Comparison of ENCODE assay signal across 8 cellular contexts in the genomic region with DNA sequence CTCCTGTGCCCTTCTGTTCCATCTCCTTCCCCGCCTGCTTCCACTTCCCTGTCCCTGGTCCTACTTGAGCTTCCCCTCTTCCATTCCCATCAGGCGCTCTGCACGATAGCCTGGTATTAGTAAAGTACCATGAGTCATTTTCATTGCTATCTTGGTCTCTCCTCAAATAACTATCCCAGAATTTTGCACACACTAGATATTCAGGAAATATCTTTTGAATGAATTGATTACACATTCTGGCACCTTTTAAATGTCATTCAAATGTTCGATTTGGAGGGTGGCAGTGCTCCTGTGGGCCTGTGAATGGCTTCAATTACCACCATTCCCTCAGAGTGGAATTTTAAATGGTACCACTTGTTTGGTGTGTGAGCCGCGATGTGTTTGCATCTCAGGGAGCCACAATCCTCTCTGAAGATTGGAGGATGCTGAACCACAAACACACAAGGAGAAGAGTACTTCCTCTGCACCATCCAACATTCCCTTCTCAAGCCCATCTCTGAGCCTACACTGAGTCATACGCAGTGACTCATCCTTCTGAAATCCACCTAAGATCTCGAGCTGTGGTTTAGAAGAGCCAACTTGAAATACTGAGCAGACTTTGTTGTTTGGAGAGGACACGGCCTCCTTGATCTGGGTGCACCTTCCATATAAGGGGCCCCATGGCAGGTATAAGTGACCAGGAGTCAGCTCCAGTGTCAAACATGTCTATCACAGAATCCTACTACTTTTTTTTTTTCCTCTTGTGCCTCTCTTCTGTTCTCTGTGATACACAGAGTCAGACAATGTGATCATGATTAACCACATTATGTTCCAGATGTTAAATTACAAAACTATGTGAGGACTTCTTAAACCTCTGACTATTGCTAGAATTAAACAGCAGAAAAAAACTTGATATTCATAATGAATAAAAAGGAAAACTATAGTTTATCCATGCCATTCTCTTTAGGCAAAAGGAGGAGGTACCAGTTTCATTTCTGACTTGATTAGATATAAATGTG.
DNase-seq lines count a peak whose midpoint lies in the region; ATAC-seq, FAIRE-seq and TF ChIP-seq lines count a peak whose summit lies in the region.

No MANE protein-coding gene starts in this region.

- H3K4me3 ChIP-seq in A549 (no peak overlapping the region), astrocyte of the cerebellum (ENCODE audit: low read depth, low read length) (no peak overlapping the region), HepG2 (replicated peaks in 1 of 3; ENCODE audit: insufficient read depth in 1 of 3, low read depth in 2 of 3, low read length in 3 of 3) (no peak overlapping the region)

- no peak overlapping the region for H3K4me3 Mint-ChIP-seq in mesothelial cell of epicardium
- H3K4me3 Mint-ChIP-seq in activated CD4-positive, alpha-beta T cell treated with anti-CD3 and anti-CD28 coated beads, Interleukin-2, amount 10 ng/mL, durations not matched to agents 7 days and 5 days, result no peak overlapping the region

- no peaks in the 10 kb centered on the region for H3K27me3 ChIP-seq in HepG2 (ENCODE audit: control insufficient read depth in 1 of 2, insufficient read depth in 2 of 2, low read length in 2 of 2)

- H3K9ac ChIP-seq in HepG2 (ENCODE audit: insufficient read depth, low read depth, low read length), result no peak overlapping the region

- H3K36me3 ChIP-seq in HepG2 (replicated peaks in 1 of 2; ENCODE audit: control insufficient read depth in 1 of 2, insufficient read depth in 2 of 2, low read length in 2 of 2), result no peaks in the 10 kb centered on the region

- BruUV-seq in HepG2 (replicated peaks; lab: Mats Ljungman, UMichigan), result no TSS peak

- H4K20me1 ChIP-seq in HepG2 (ENCODE audit: insufficient read depth, low read length), result no peaks in the 10 kb centered on the region

- no peak overlapping the region for H3K27ac Mint-ChIP-seq in mesothelial cell of epicardium
- H3K27ac Mint-ChIP-seq in activated CD4-positive, alpha-beta T cell treated with anti-CD3 and anti-CD28 coated beads, Interleukin-2, amount 10 ng/mL, durations not matched to agents 7 days and 5 days, result no peak overlapping the region

- TF ChIP-seq EP300 in A549 (IDR thresholded peaks at IDR 0.05) (peak; percentile 37 to 57; a peak in 2 of 5 replicates), HepG2 (IDR thresholded peaks at IDR 0.05; ENCODE audit: low read depth in 2 of 2, low read length in 2 of 2) (no peak), HepG2 (CRISPR knock-in tag; IDR thresholded peaks at IDR 0.05; ENCODE audit: borderline replicate concordance) (no peak)

- H3K4me2 ChIP-seq in A549 (peak overlapping the region; percentile 75), HepG2 (ENCODE audit: low read depth, low read length) (no peak overlapping the region)

- in situ Hi-C loops in astrocyte of the cerebellum (cut with HindIII; ENCODE audit: low sequenced_read_pairs) (no loop called here), HepG2 (cut with HindIII; ENCODE audit: extremely low pct_ligation_motif_present, low pct_unique_long_range_greater_than_20kb) (no loop called here)

- TF ChIP-seq POLR2A in A549 (IDR thresholded peaks at IDR 0.05; ENCODE audit: low read length), result no peak
- no peak for TF ChIP-seq POLR2A in HepG2 (IDR thresholded peaks at IDR 0.05; ENCODE audit: insufficient read depth in 1 of 2, low read depth in 2 of 2, low read length in 2 of 2)

- 4% methylated on average over 9 of the region's 9 CpGs for WGBS in A549 (ENCODE audit: missing lambda C conversion rate)
- WGBS in HepG2 (ENCODE audit: low lambda C conversion rate), result 36% methylated on average over 7 of the region's 9 CpGs

- POLR2A ChIA-PET in A549 (lab: Yijun Ruan, JAX) (interaction anchor here (1.5 kb wide), 1 partner anchor 78 kb away, joined by 6 read pairs; no protein-coding TSS in a partner anchor), HepG2 (lab: Yijun Ruan, JAX) (no interaction called here), HEK293T (lab: Yijun Ruan, JAX) (no interaction called here)
- POLR2A ChIA-PET in activated CD4-positive, alpha-beta T cell treated with anti-CD3 and anti-CD28 coated beads, Interleukin-2, amount 10 ng/mL, durations not matched to agents 7 days and 5 days (lab: Charles Lee), result no interaction called here

- H3K36me3 Mint-ChIP-seq in mesothelial cell of epicardium, result no peaks in the 10 kb centered on the region
- no peaks in the 10 kb centered on the region for H3K36me3 Mint-ChIP-seq in activated CD4-positive, alpha-beta T cell treated with anti-CD3 and anti-CD28 coated beads, Interleukin-2, amount 10 ng/mL, durations not matched to agents 7 days and 5 days (ENCODE audit: low read depth)

- FAIRE-seq in A549 (lab: Jason Lieb, UNC), result peak; percentile 99
- FAIRE-seq in HTR-8/SVneo (lab: Jason Lieb, UNC), result peak; percentile 92
- FAIRE-seq in HepG2 (lab: Jason Lieb, UNC), result no peak
- FAIRE-seq in D721Med (lab: Jason Lieb, UNC), result no peak

- TF ChIP-seq CTCF in A549 (IDR thresholded peaks at IDR 0.05), result no peak
- no peak for TF ChIP-seq CTCF in astrocyte of the cerebellum (IDR thresholded peaks at IDR 0.05; ENCODE audit: low read depth, low read length, missing control alignments)
- TF ChIP-seq CTCF in HepG2 (CRISPR knock-in tag; IDR thresholded peaks at IDR 0.05), result no peak
- TF ChIP-seq CTCF in D721Med (IDR thresholded peaks at IDR 0.05; ENCODE audit: insufficient read depth, missing control alignments), result no peak
- TF ChIP-seq CTCF in mesothelial cell of epicardium (IDR thresholded peaks at IDR 0.05; ENCODE audit: unreplicated experiment), result no peak

- peaks cover 43% of the 10 kb centered on the region for H3K4me1 ChIP-seq in A549
- no peaks in the 10 kb centered on the region for H3K4me1 ChIP-seq in HepG2 (ENCODE audit: insufficient read depth, low read length)

- ATAC-seq in A549 (peak; percentile 99 to 100), HepG2 (no peak)

- no peaks in the 10 kb centered on the region for H3K27me3 Mint-ChIP-seq in mesothelial cell of epicardium (ENCODE audit: low read depth)
- H3K27me3 Mint-ChIP-seq in activated CD4-positive, alpha-beta T cell treated with anti-CD3 and anti-CD28 coated beads, Interleukin-2, amount 10 ng/mL, durations not matched to agents 7 days and 5 days, result no peaks in the 10 kb centered on the region

- H3K9me3 ChIP-seq in A549, result no peaks in the 10 kb centered on the region
- H3K9me3 ChIP-seq in HepG2 (ENCODE audit: low read length), result no peaks in the 10 kb centered on the region

- CTCF ChIA-PET in A549 (lab: Yijun Ruan, JAX) (interaction anchor here (0.6 to 2.2 kb wide), 6 partner anchors 11 to 101 kb away, joined by 3 to 7 read pairs (median 5); no protein-coding TSS in a partner anchor), HepG2 (lab: Yijun Ruan, JAX; ENCODE audit: low intra/inter-chr PET ratio, low total read pairs) (no interaction called here), HEK293T (lab: Yijun Ruan, JAX) (no interaction called here)
- CTCF ChIA-PET in activated CD4-positive, alpha-beta T cell treated with anti-CD3 and anti-CD28 coated beads, Interleukin-2, amount 10 ng/mL, durations not matched to agents 7 days and 5 days (lab: Charles Lee), result no interaction called here

- peaks cover 2% of the 10 kb centered on the region for H3K4me1 Mint-ChIP-seq in mesothelial cell of epicardium
- H3K4me1 Mint-ChIP-seq in activated CD4-positive, alpha-beta T cell treated with anti-CD3 and anti-CD28 coated beads, Interleukin-2, amount 10 ng/mL, durations not matched to agents 7 days and 5 days, result no peaks in the 10 kb centered on the region

- TF ChIP-seq RAD21 in A549 (conservative IDR thresholded peaks at IDR 0.05 in 1 of 2, IDR thresholded peaks at IDR 0.05 in 1 of 2) (peak in 1 of 2 experiments; percentile 2; a peak in 2 of 5 replicates), HepG2 (CRISPR knock-in tag; IDR thresholded peaks at IDR 0.05) (no peak)

- H3K27ac ChIP-seq in A549 (peak overlapping the region; percentile 86 to 91), HepG2 (ENCODE audit: extremely low read length, insufficient read depth, low read length) (no peak overlapping the region)

- intact Hi-C loops in HepG2 (cut with micrococcal nuclease; ENCODE audit: unreplicated experiment), result no loop called here

- DNase-seq in A549 (ENCODE audit: low read depth in 1 of 2, low spot score in 1 of 2) (peak; percentile 83 to 92), HTR-8/SVneo (ENCODE audit: insufficient read length, low spot score) (peak; percentile 76), astrocyte of the cerebellum (ENCODE audit: low read depth) (peak; percentile 96), HepG2 (ENCODE audit: low spot score) (peak; percentile 27), HEK293T (ENCODE audit: extremely low spot score) (no peak), D721Med (ENCODE audit: insufficient read length, low spot score) (no peak), mesothelial cell of epicardium (ENCODE audit: low spot score in 2 of 2, unreplicated experiment in 2 of 2) (no peak)
- no peak for DNase-seq in activated CD4-positive, alpha-beta T cell treated with anti-CD3 and anti-CD28 coated beads, Interleukin-2, amount 10 ng/mL, durations not matched to agents 7 days and 5 days

- no peak overlapping the region for H2AFZ ChIP-seq in HepG2 (ENCODE audit: low read length)

- H3K79me2 ChIP-seq in HepG2 (ENCODE audit: insufficient read depth, low read length), result no peaks in the 10 kb centered on the region

- peaks cover 4% of the 10 kb centered on the region for H3K9me3 Mint-ChIP-seq in mesothelial cell of epicardium
- H3K9me3 Mint-ChIP-seq in activated CD4-positive, alpha-beta T cell treated with anti-CD3 and anti-CD28 coated beads, Interleukin-2, amount 10 ng/mL, durations not matched to agents 7 days and 5 days, result peaks cover 4% of the 10 kb centered on the region

TF ChIP-seq in A549, 52 proteins besides CTCF, POLR2A, EP300 and RAD21 (continues in another document):
- no peak for TF ChIP-seq HOXB5 (CRISPR knock-in tag; IDR thresholded peaks at IDR 0.05)
- no peak for TF ChIP-seq HOXA7 (CRISPR knock-in tag; IDR thresholded peaks at IDR 0.05)

TF ChIP-seq in HepG2, 621 proteins besides CTCF, POLR2A, EP300 and RAD21 (continues in another document):
- TF ChIP-seq FOSL2 (CRISPR knock-in tag; IDR thresholded peaks at IDR 0.05), result peak; percentile 73

TF ChIP-seq in HEK293T, 16 proteins besides CTCF, POLR2A, EP300 and RAD21:
- TF ChIP-seq ARNT (IDR thresholded peaks at IDR 0.05), result no peak
- no peak for TF ChIP-seq SUZ12 (IDR thresholded peaks at IDR 0.05)

Comparison
In these comparisons a context has a peak if more than half of its experiments do, and no peak if none do; other contexts are left out.
1. DNase-seq: peak in A549 (2 of 2), HTR-8/SVneo (single experiment), astrocyte of the cerebellum (single experiment) and HepG2 (single experiment); none in HEK293T (single experiment), D721Med (single experiment), mesothelial cell of epicardium (0 of 2) and activated CD4-positive, alpha-beta T cell treated with anti-CD3 and anti-CD28 coated beads, Interleukin-2, amount 10 ng/mL, durations not matched to agents 7 days and 5 days (single experiment).